ENCODE assay signal across 9 cellular contexts in genomic region chr21:44914176-44914874, GRCh38. TPM values are rescaled to one million over a fixed set of nuclear protein-coding genes. Genes with fewer than 3 reads are reported as not detected.
DNase-seq lines count a peak whose midpoint lies in the region; ATAC-seq, FAIRE-seq and TF ChIP-seq lines count a peak whose summit lies in the region.
"Had no signal": no experiment of that assay in that cellular context is flagged by ENCODE, and none has a peak within 500 bp of the region (broad histone marks: within the 10 kb centered on the region; RNA-seq: fewer than 3 reads in every experiment).

No MANE protein-coding gene starts in this region.

- FAIRE-seq in kidney (lab: Jason Lieb, UNC), result no peak
- FAIRE-seq: G401.6 had no signal

- peaks cover 5 to 92% (median 46%) of the 10 kb centered on the region in 4 donors for H3K4me1 Mint-ChIP-seq in CD4-positive, CD25-positive, alpha-beta regulatory T cell
- H3K4me1 Mint-ChIP-seq in activated B cell treated with CpG ODN at 0.5 μM for 24 hours, result peaks cover 89% of the 10 kb centered on the region

- H3K27ac Mint-ChIP-seq in CD4-positive, CD25-positive, alpha-beta regulatory T cell, result peak overlapping the region; percentile 94 to 98 (median 97)
- H3K27ac Mint-ChIP-seq in activated B cell treated with CpG ODN at 0.5 μM for 24 hours, result peak overlapping the region; percentile 89

- H3F3A ChIP-seq in MM.1S (ENCODE audit: insufficient read depth, low read length), result no peaks in the 10 kb centered on the region

- no peaks in the 10 kb centered on the region for H3K79me2 ChIP-seq in MM.1S (ENCODE audit: low read length)

- peaks cover 95% of the 10 kb centered on the region for H3K4me1 ChIP-seq in CD4-positive, CD25-positive, alpha-beta regulatory T cell (ENCODE audit: control insufficient read depth, insufficient read depth, low read length, poor library complexity, severe bottlenecking)
- H3K4me1 ChIP-seq in kidney (ENCODE audit: control insufficient read depth in 1 of 2, insufficient read depth in 1 of 2, low read depth in 1 of 2, low read length in 2 of 2) (peaks cover 17 to 22% of the 10 kb centered on the region in 2 donors), MM.1S (ENCODE audit: low read length) (no peaks in the 10 kb centered on the region)

- TF ChIP-seq CTCF in activated B cell treated with CpG ODN at 0.5 μM for 24 hours (IDR thresholded peaks at IDR 0.05) (no peak), kidney (IDR thresholded peaks at IDR 0.05; ENCODE audit: borderline replicate concordance, extremely low read depth, insufficient read depth) (no peak), MM.1S (IDR thresholded peaks at IDR 0.05; ENCODE audit: low read length) (no peak)

- H3K27me3 ChIP-seq in CD4-positive, CD25-positive, alpha-beta regulatory T cell (ENCODE audit: control insufficient read depth, insufficient read depth, low read length), result no peaks in the 10 kb centered on the region
- peaks cover 95% of the 10 kb centered on the region for H3K27me3 ChIP-seq in MM.1S (replicated peaks; ENCODE audit: insufficient read depth, low read length)

- H3K27me3 Mint-ChIP-seq in CD4-positive, CD25-positive, alpha-beta regulatory T cell, result no peaks in the 10 kb centered on the region
- no peaks in the 10 kb centered on the region for H3K27me3 Mint-ChIP-seq in activated B cell treated with CpG ODN at 0.5 μM for 24 hours

- H3K9me2 ChIP-seq in MM.1S (replicated peaks; ENCODE audit: insufficient read depth, low read length), result no peaks in the 10 kb centered on the region

- no peaks in the 10 kb centered on the region; the same call in 1 of the 2 replicates for H4K20me1 ChIP-seq in MM.1S (ENCODE audit: insufficient read depth, low read length)

- intact Hi-C loops in activated B cell treated with CpG ODN at 0.5 μM for 24 hours (cut with micrococcal nuclease) (loop anchor here (1.0 to 2.0 kb wide), 3 partner anchors 13 to 22 kb away; no protein-coding TSS in a partner anchor), kidney (cut with DNase I) (no loop called here)

- peak in 2 of 3 donors; percentile 64 to 87 for DNase-seq in CD4-positive, CD25-positive, alpha-beta regulatory T cell
- DNase-seq in activated B cell treated with CpG ODN at 0.5 μM for 24 hours (peak; percentile 47), kidney (peak; percentile 75), MM.1S (no peak), globus pallidus (ENCODE audit: low spot score) (no peak), erythroblast (lab: John Stamatoyannopoulos, UW) (no peak)

- CTCF ChIA-PET in activated B cell treated with CpG ODN at 0.5 μM for 24 hours (lab: Charles Lee), result interaction anchor here (0.8 to 2.9 kb wide), 4 partner anchors 13 to 113 kb away, joined by 3 to 14 read pairs (median 5); partner anchors contain the start of gene UBE2G2

- H3K4me2 ChIP-seq in MM.1S (ENCODE audit: low read depth, low read length), result no peak overlapping the region

- H3K36me3 Mint-ChIP-seq in CD4-positive, CD25-positive, alpha-beta regulatory T cell, result peaks cover 11% of the 10 kb centered on the region
- peaks cover 19% of the 10 kb centered on the region for H3K36me3 Mint-ChIP-seq in activated B cell treated with CpG ODN at 0.5 μM for 24 hours (ENCODE audit: low read depth)

- H3K9me3 ChIP-seq in CD4-positive, CD25-positive, alpha-beta regulatory T cell (ENCODE audit: control insufficient read depth in 2 of 2, low read length in 2 of 2), result no peaks in the 10 kb centered on the region
- H3K9me3 ChIP-seq in kidney (ENCODE audit: control insufficient read depth in 1 of 2, low read length in 2 of 2) (no peaks in the 10 kb centered on the region), MM.1S (replicated peaks; ENCODE audit: insufficient read depth, low read length) (no peaks in the 10 kb centered on the region)

- TF ChIP-seq POLR2A in erythroblast (IDR thresholded peaks at IDR 0.05; ENCODE audit: low read length), result no peak

- H3K4me3 Mint-ChIP-seq in CD4-positive, CD25-positive, alpha-beta regulatory T cell, result peak overlapping the region; percentile 80 to 100 (median 98)
- peak overlapping the region; percentile 44 for H3K4me3 Mint-ChIP-seq in activated B cell treated with CpG ODN at 0.5 μM for 24 hours

- ATAC-seq in CD4-positive, CD25-positive, alpha-beta regulatory T cell (ENCODE audit: low read depth in 2 of 2), result peak; percentile 58 to 65
- peak; percentile 58 for ATAC-seq in HG02759 (IDR thresholded peaks at IDR 0.05; ENCODE audit: unreplicated experiment)
- ATAC-seq in activated B cell treated with CpG ODN at 0.5 μM for 24 hours (ENCODE audit: low read depth), result peak; percentile 72
- ATAC-seq in GM21528 (IDR thresholded peaks at IDR 0.05; ENCODE audit: low FRiP score, unreplicated experiment), result no peak

- H3K9ac ChIP-seq in kidney (ENCODE audit: low read length in 2 of 2) (no peak overlapping the region), MM.1S (ENCODE audit: low read length) (no peak overlapping the region)

- H3K9me3 Mint-ChIP-seq in CD4-positive, CD25-positive, alpha-beta regulatory T cell, result peaks cover 0 to 1% (median 0%) of the 10 kb centered on the region in 7 donors
- no peaks in the 10 kb centered on the region for H3K9me3 Mint-ChIP-seq in activated B cell treated with CpG ODN at 0.5 μM for 24 hours

- POLR2A ChIA-PET in activated B cell treated with CpG ODN at 0.5 μM for 24 hours (lab: Charles Lee), result interaction anchor here (0.8 to 5.2 kb wide), 8 partner anchors 11 to 113 kb away, joined by 3 to 63 read pairs (median 6); partner anchors contain the start of genes PTTG1IP, SLX9, SUMO3 and UBE2G2

- H2AFZ ChIP-seq in MM.1S (ENCODE audit: low read length), result no peak overlapping the region

- H3K27ac ChIP-seq in CD4-positive, CD25-positive, alpha-beta regulatory T cell (ENCODE audit: insufficient read depth, low read length, poor library complexity, severe bottlenecking), result peak overlapping the region; percentile 82
- H3K27ac ChIP-seq in kidney (ENCODE audit: low read depth in 2 of 2, low read length in 2 of 2) (no peak overlapping the region), MM.1S (ENCODE audit: low read length) (no peak overlapping the region)

- peak overlapping the region; percentile 72 for H3K4me3 ChIP-seq in CD4-positive, CD25-positive, alpha-beta regulatory T cell (ENCODE audit: low read depth, low read length)
- H3K4me3 ChIP-seq in kidney (ENCODE audit: low read length in 2 of 2), result no peak overlapping the region
- H3K4me3 ChIP-seq in MM.1S (ENCODE audit: low read length), result no peak overlapping the region

- peaks cover 27% of the 10 kb centered on the region for H3K36me3 ChIP-seq in CD4-positive, CD25-positive, alpha-beta regulatory T cell (ENCODE audit: control insufficient read depth, insufficient read depth, low read length)
- H3K36me3 ChIP-seq in kidney (ENCODE audit: control insufficient read depth in 1 of 2, insufficient read depth in 2 of 2, low read length in 2 of 2), result no peaks in the 10 kb centered on the region
- H3K36me3 ChIP-seq in MM.1S (replicated peaks; ENCODE audit: insufficient read depth, low read length), result no peaks in the 10 kb centered on the region

RNA-seq across cellular contexts. Expression of gene ITGB2, which starts 6.4 kb away (rescaled TPM):
- total RNA-seq in CD4-positive, CD25-positive, alpha-beta regulatory T cell, result 411 TPM
- polyA plus RNA-seq in CD4-positive, CD25-positive, alpha-beta regulatory T cell, result 100 to 1,000 TPM; 415 to 519 (median 446) TPM
- total RNA-seq in activated B cell treated with CpG ODN at 0.5 μM for 24 hours (124 and 131 TPM in 2 replicates), kidney (111 TPM)
- polyA plus RNA-seq in kidney (ENCODE audit: insufficient read depth, low read depth, low replicate concordance), result 9.5 TPM

RNA-seq across cellular contexts. Expression of gene SLX9, which starts 25.5 kb away (rescaled TPM):
- 21.8 TPM for total RNA-seq in CD4-positive, CD25-positive, alpha-beta regulatory T cell
- polyA plus RNA-seq in CD4-positive, CD25-positive, alpha-beta regulatory T cell, result 10 to 100 TPM in 3 of 4 donors, 1 to 10 TPM in 1; 7.6 to 12.0 (median 10.0) TPM
- total RNA-seq in activated B cell treated with CpG ODN at 0.5 μM for 24 hours (26.0 and 34.7 TPM in 2 replicates), kidney (27.1 TPM)
- polyA plus RNA-seq in kidney (ENCODE audit: insufficient read depth, low read depth, low replicate concordance), result 35.1 TPM

RNA-seq across cellular contexts. Expression of gene PTTG1IP, which starts 40.8 kb away (rescaled TPM):
- total RNA-seq in CD4-positive, CD25-positive, alpha-beta regulatory T cell, result 98.3 TPM
- polyA plus RNA-seq in CD4-positive, CD25-positive, alpha-beta regulatory T cell, result 100 to 1,000 TPM in 1 of 4 donors, 10 to 100 TPM in 3; 78.5 to 100 (median 95.1) TPM
- 35.3 and 36.6 TPM in 2 replicates for total RNA-seq in activated B cell treated with CpG ODN at 0.5 μM for 24 hours
- total RNA-seq in kidney, result 378 TPM
- 187 TPM for polyA plus RNA-seq in kidney (ENCODE audit: insufficient read depth, low read depth, low replicate concordance)

Comparison
In these comparisons a context has a peak if more than half of its experiments do, and no peak if none do; other contexts are left out.
1. DNase-seq: peak in CD4-positive, CD25-positive, alpha-beta regulatory T cell (2 of 3), activated B cell treated with CpG ODN at 0.5 μM for 24 hours (single experiment) and kidney (single experiment); none in MM.1S (single experiment), globus pallidus (single experiment) and erythroblast (0 of 2).